In genomic region chr1:72280714-72281113, GRCh38 we compare ENCODE assay signal across 11 cellular contexts. TPM values are rescaled to one million over a fixed set of nuclear protein-coding genes. Genes with fewer than 3 reads are reported as not detected.
DNase-seq lines count a peak whose midpoint lies in the region; ATAC-seq and TF ChIP-seq lines count a peak whose summit lies in the region.
"Had no signal": no experiment of that assay in that cellular context is flagged by ENCODE, and none has a peak within 500 bp of the region (broad histone marks: within the 10 kb centered on the region; RNA-seq: fewer than 3 reads in every experiment).

No MANE protein-coding gene starts in this region.

- H3K4me2 ChIP-seq in neural cell (ENCODE audit: low read length) = peak overlapping the region; percentile 59

- H3K4me3 ChIP-seq in AG10803 (ENCODE audit: low read length) (peak overlapping the region; percentile 85), neural cell (ENCODE audit: low read length) (peak overlapping the region; percentile 77)

- H3K9me3 ChIP-seq in neural cell (ENCODE audit: low read length) = no peaks in the 10 kb centered on the region

- peak overlapping the region; percentile 83 for H3K9ac ChIP-seq in neural cell (ENCODE audit: low read length)

- no peaks in the 10 kb centered on the region for H3K27me3 ChIP-seq in neural cell (ENCODE audit: insufficient read depth, low read depth, low read length)

- peaks cover 13% of the 10 kb centered on the region for H3K79me2 ChIP-seq in neural cell (replicated peaks; ENCODE audit: insufficient read depth, low read length)

- peaks cover 5% of the 10 kb centered on the region for H3F3A ChIP-seq in neural cell (ENCODE audit: insufficient read depth, low read length, poor library complexity, severe bottlenecking)

- peak; percentile 49 for TF ChIP-seq RAD21 in neural cell (conservative IDR thresholded peaks at IDR 0.05)

- no peaks in the 10 kb centered on the region for H3K36me3 ChIP-seq in neural cell (ENCODE audit: insufficient read depth, low read length)

- ATAC-seq in GM18511 (IDR thresholded peaks at IDR 0.05; ENCODE audit: unreplicated experiment) (no peak), HG02642 (IDR thresholded peaks at IDR 0.05; ENCODE audit: poor library complexity, unreplicated experiment) (no peak)

- H3K27ac ChIP-seq in neural cell (ENCODE audit: low read length) = peak overlapping the region; percentile 91

- no peaks in the 10 kb centered on the region for H3K9me2 ChIP-seq in neural cell (ENCODE audit: insufficient read depth, low read length)

- TF ChIP-seq CTCF in AG10803 (conservative IDR thresholded peaks at IDR 0.05; ENCODE audit: low read length) (peak; percentile 17; the same call in 1 of the 2 replicates), neural cell (IDR thresholded peaks at IDR 0.05; ENCODE audit: poor library complexity, severe bottlenecking) (peak; percentile 53)

- peak overlapping the region; percentile 21 for H2AFZ ChIP-seq in neural cell (ENCODE audit: low read depth, low read length)

- no peaks in the 10 kb centered on the region for H4K20me1 ChIP-seq in neural cell (ENCODE audit: insufficient read depth)

- no peak for TF ChIP-seq EP300 in neural cell (conservative IDR thresholded peaks at IDR 0.05; ENCODE audit: poor library complexity, severe bottlenecking)

- DNase-seq in AG10803 (ENCODE audit: low read depth) = no peak
- peak; percentile 32 for DNase-seq in ELR (ENCODE audit: low read depth)
- DNase-seq in cerebellar cortex (ENCODE audit: low spot score) = peak; percentile 56
- DNase-seq in MV-4-11 (lab: John Stamatoyannopoulos, UW) = no peak
- DNase-seq in SW 1271 (lab: John Stamatoyannopoulos, UW) = no peak
- DNase-seq: activated CD8-positive, alpha-beta memory T cell treated with anti-CD3 and anti-CD28 coated beads, Interleukin-2, amount 50 U/mL, for 4 hours; NCI-H524 treated with DMSO at 0.1 percent for 48 hours; T-helper 2 cell had no signal

TF ChIP-seq in neural cell, 6 proteins besides CTCF, POLR2A, EP300 and RAD21:
- TF ChIP-seq TAF1 (IDR thresholded peaks at IDR 0.05; ENCODE audit: low read depth) (no peak), POLR2AphosphoS5 (IDR thresholded peaks at IDR 0.05) (no peak), REST (IDR thresholded peaks at IDR 0.05; ENCODE audit: borderline replicate concordance) (no peak), EZH2 (IDR thresholded peaks at IDR 0.05; ENCODE audit: borderline replicate concordance, insufficient read depth, low read length, poor library complexity, severe bottlenecking) (no peak), SMC3 (conservative IDR thresholded peaks at IDR 0.05; ENCODE audit: poor library complexity) (peak; percentile 65)

RNA-seq across cellular contexts. Expression of gene NEGR1, which starts 1.6 kb away (rescaled TPM):
- 40.6 and 47.4 TPM in 2 replicates for polyA plus RNA-seq in neural cell
- polyA minus RNA-seq in neural cell = 87.9 and 96.8 TPM in 2 replicates

Comparison
In these comparisons a context has a peak if more than half of its experiments do, and no peak if none do; other contexts are left out.
1. DNase-seq: peak in ELR (single experiment) and cerebellar cortex (single experiment); none in AG10803 (single experiment), MV-4-11 (single experiment) and SW 1271 (0 of 2).